In the genomic region with DNA sequence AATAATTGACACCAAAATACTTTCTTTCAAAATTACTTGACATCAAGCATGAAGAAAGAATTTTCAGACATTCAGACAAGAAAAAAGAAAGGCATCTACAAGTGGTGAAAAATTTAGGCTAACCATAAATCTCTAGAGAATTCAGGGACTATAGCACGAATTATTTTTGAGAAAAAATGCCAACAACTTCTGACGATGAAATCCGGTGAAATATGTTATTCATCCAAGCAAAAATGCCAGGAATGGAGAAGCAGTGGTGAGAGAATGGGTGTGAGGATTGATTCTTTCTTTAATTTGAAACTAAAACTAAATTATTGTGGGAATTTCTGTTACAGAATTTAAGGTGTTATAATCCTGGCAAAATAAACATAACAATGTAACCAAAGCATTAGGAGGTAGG, we compare ENCODE assay signal across 1 cellular context.
TF ChIP-seq lines count a peak whose summit lies in the region.

No MANE protein-coding gene starts in this region.

TF ChIP-seq in H1, 55 proteins besides CTCF, POLR2A, EP300 and RAD21:
- TF ChIP-seq YY1 (IDR thresholded peaks at IDR 0.05; ENCODE audit: low read depth, low read length) (no peak), CREB1 (IDR thresholded peaks at IDR 0.05) (no peak), JUN (IDR thresholded peaks at IDR 0.05; ENCODE audit: low read depth, low read length) (no peak), POLR2AphosphoS5 (IDR thresholded peaks at IDR 0.05; ENCODE audit: low read depth, low read length) (no peak), GTF2F1 (IDR thresholded peaks at IDR 0.05; ENCODE audit: borderline replicate concordance, low read depth, low read length) (no peak), BCL11A (IDR thresholded peaks at IDR 0.05; ENCODE audit: low read depth in 2 of 2, low read length in 2 of 2) (no peak), RXRA (IDR thresholded peaks at IDR 0.05; ENCODE audit: insufficient read depth, low read depth, low read length) (no peak), CBX8 (IDR thresholded peaks at IDR 0.05; ENCODE audit: borderline replicate concordance, low read depth, low read length) (no peak)
- TF ChIP-seq, protein P1, sequence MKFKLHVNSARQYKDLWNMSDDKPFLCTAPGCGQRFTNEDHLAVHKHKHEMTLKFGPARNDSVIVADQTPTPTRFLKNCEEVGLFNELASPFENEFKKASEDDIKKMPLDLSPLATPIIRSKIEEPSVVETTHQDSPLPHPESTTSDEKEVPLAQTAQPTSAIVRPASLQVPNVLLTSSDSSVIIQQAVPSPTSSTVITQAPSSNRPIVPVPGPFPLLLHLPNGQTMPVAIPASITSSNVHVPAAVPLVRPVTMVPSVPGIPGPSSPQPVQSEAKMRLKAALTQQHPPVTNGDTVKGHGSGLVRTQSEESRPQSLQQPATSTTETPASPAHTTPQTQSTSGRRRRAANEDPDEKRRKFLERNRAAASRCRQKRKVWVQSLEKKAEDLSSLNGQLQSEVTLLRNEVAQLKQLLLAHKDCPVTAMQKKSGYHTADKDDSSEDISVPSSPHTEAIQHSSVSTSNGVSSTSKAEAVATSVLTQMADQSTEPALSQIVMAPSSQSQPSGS (IDR thresholded peaks at IDR 0.05; ENCODE audit: low read length), result no peak
